33 cellular contexts compared by ENCODE assay signal in genomic region chr12:63010698-63011097, GRCh38.
"Had no signal": no experiment of that assay in that cellular context is flagged by ENCODE, and none has a peak within 500 bp of the region (broad histone marks: within the 10 kb centered on the region; RNA-seq: fewer than 3 reads in every experiment).

No MANE protein-coding gene starts in this region.

- DNase-seq: Karpas-422, Kasumi-1, MG63, MM.1S, MV-4-11, NCI-H1048, NCI-H1092, NCI-H1092 treated with DMSO at 0.1 percent for 48 hours, NCI-H1105, NCI-H1105 treated with DMSO at 0.1 percent for 48 hours, NCI-H1417, NCI-H1417 treated with DMSO at 0.1 percent for 48 hours, NCI-H1436, NCI-H1436 treated with DMSO at 0.1 percent for 48 hours, NCI-H146, NCI-H1694, NCI-H1694 treated with DMSO at 0.1 percent for 48 hours, NCI-H187, NCI-H187 treated with DMSO at 0.1 percent for 48 hours, NCI-H1930, NCI-H2029, NCI-H2029 treated with DMSO at 0.1 percent for 48 hours, NCI-H2081, NCI-H2081 treated with DMSO at 0.1 percent for 48 hours, NCI-H2107, NCI-H2171, NCI-H2171 treated with DMSO at 0.1 percent for 48 hours, NCI-H2227 treated with DMSO at 0.1 percent for 48 hours, NCI-H226, NCI-H345, NCI-H446, NCI-H446 treated with DMSO at 0.1 percent for 48 hours, NCI-H510A had no signal
